ENCODE assay signal across 10 cellular contexts in the genomic region with DNA sequence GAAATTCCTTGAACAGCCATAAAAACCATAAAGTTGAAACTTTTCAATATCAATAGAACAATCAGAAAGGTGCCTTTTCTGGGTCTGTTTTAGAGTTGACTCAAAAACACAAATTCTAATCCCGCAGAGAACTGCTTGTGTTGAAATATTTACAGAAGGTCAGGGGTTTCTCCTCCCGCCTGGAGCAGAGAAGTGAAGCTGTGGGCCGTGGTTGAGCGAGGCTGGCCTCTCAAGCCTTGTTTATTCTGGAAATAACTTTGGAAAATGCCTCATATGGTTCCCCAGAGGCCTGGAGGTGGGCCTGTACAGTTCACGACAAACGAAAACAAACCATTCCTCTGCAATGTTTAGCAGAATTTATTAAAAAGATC.
DNase-seq lines count a peak whose midpoint lies in the region; ATAC-seq, FAIRE-seq and TF ChIP-seq lines count a peak whose summit lies in the region.
"Had no signal": no experiment of that assay in that cellular context is flagged by ENCODE, and none has a peak within 500 bp of the region (broad histone marks: within the 10 kb centered on the region; RNA-seq: fewer than 3 reads in every experiment).

No MANE protein-coding gene starts in this region.

- peak; percentile 45 for ATAC-seq in omental fat pad (ENCODE audit: low FRiP score)
- ATAC-seq in HG03378 (IDR thresholded peaks at IDR 0.05; ENCODE audit: unreplicated experiment), result no peak

- no peaks in the 10 kb centered on the region for H3K36me3 ChIP-seq in WERI-Rb-1

- no peak overlapping the region for H3K27ac ChIP-seq in WERI-Rb-1

- FAIRE-seq in A204.1 (lab: Jason Lieb, UNC), result peak; percentile 98

- H3K27me3 ChIP-seq in WERI-Rb-1 (ENCODE audit: insufficient read depth, low read depth, severe bottlenecking), result no peaks in the 10 kb centered on the region

- H3K4me3 ChIP-seq in fibroblast of pulmonary artery (replicated peaks; ENCODE audit: low read depth, low read length), result no peak overlapping the region
- no peak overlapping the region for H3K4me3 ChIP-seq in WERI-Rb-1 (ENCODE audit: low read depth, low read length)

- DNase-seq in NCI-H69 (lab: John Stamatoyannopoulos, UW) (peak; percentile 3), fibroblast of pulmonary artery (ENCODE audit: low read depth) (peak; percentile 85), omental fat pad (ENCODE audit: low spot score) (no peak), WERI-Rb-1 (no peak), erythroblast (lab: John Stamatoyannopoulos, UW) (no peak), HUDEP-2 (lab: John Stamatoyannopoulos, UW; ENCODE audit: unreplicated experiment in 76 of 76) (no peak)
- DNase-seq: activated gamma-delta T cell treated with Interleukin-2 at 50 U/mL for 16 hours, NCI-H2107 had no signal

- H3K9me3 ChIP-seq in WERI-Rb-1 (ENCODE audit: severe bottlenecking), result no peaks in the 10 kb centered on the region

- no peak for TF ChIP-seq POLR2A in erythroblast (IDR thresholded peaks at IDR 0.05; ENCODE audit: low read length)

- no peak for TF ChIP-seq CTCF in fibroblast of pulmonary artery (IDR thresholded peaks at IDR 0.05; ENCODE audit: low read length, missing control alignments)
- no peak for TF ChIP-seq CTCF in omental fat pad (IDR thresholded peaks at IDR 0.05)
- TF ChIP-seq CTCF in WERI-Rb-1 (IDR thresholded peaks at IDR 0.05; ENCODE audit: low read depth, low read length), result no peak

Comparison
In these comparisons a context has a peak if more than half of its experiments do, and no peak if none do; other contexts are left out.
1. DNase-seq: peak in NCI-H69 (single experiment) and fibroblast of pulmonary artery (single experiment); none in omental fat pad (single experiment), WERI-Rb-1 (single experiment), erythroblast (0 of 2) and HUDEP-2 (0 of 76).